In genomic region chr1:34188985-34189384, GRCh38 we compare ENCODE assay signal across 29 cellular contexts. TPM values are rescaled to one million over a fixed set of nuclear protein-coding genes. Genes with fewer than 3 reads are reported as not detected.
DNase-seq lines count a peak whose midpoint lies in the region; ATAC-seq, FAIRE-seq and TF ChIP-seq lines count a peak whose summit lies in the region.
"Had no signal": no experiment of that assay in that cellular context is flagged by ENCODE, and none has a peak within 500 bp of the region (broad histone marks: within the 10 kb centered on the region; RNA-seq: fewer than 3 reads in every experiment).

No MANE protein-coding gene starts in this region.

- H3K27me3 ChIP-seq in Karpas-422 (ENCODE audit: low read length): no peaks in the 10 kb centered on the region
- H3K27me3 ChIP-seq in iPS-20b (ENCODE audit: insufficient read depth, low read length): no peaks in the 10 kb centered on the region
- H3K27me3 ChIP-seq: Peyer's patch had no signal

- DNase-seq in Karpas-422 (no peak), urothelium cell line (ENCODE audit: low spot score) (no peak), NCI-H1694 (lab: John Stamatoyannopoulos, UW) (no peak), SHP77 treated with DMSO at 0.1 percent for 48 hours (lab: John Stamatoyannopoulos, UW) (no peak)
- DNase-seq: AML-193; C1 segment of cervical spinal cord; Caco-2; CD8-positive, alpha-beta T cell; DMS79 treated with DMSO at 0.1 percent for 48 hours; NCI-H1105; NCI-H1436 treated with DMSO at 0.1 percent for 48 hours; NCI-H1930; NCI-H2107; NCI-H774; OCI-M1; Peyer's patch; SIG-M5 had no signal

- H3K9me2 ChIP-seq in Karpas-422 (replicated peaks; ENCODE audit: insufficient read depth, low read length): no peaks in the 10 kb centered on the region

- no peaks in the 10 kb centered on the region for H3K79me2 ChIP-seq in Karpas-422 (ENCODE audit: low read length)

- peak; percentile 95 for FAIRE-seq in urothelium cell line (lab: Jason Lieb, UNC)
- FAIRE-seq: A549, GM12892, GM19239, K562 had no signal

- no peak overlapping the region for H3K9ac ChIP-seq in Karpas-422 (ENCODE audit: low read length)
- H3K9ac ChIP-seq in iPS-20b (ENCODE audit: low read depth, low read length): peak overlapping the region; percentile 38; the same call in 1 of the 2 replicates

- TF ChIP-seq CTCF in HEK293 (tag by site-specific recombination; IDR thresholded peaks at IDR 0.05): no peak

- CTCF ChIA-PET in HEK293 (lab: Yijun Ruan, JAX): interaction anchor here (0.7 kb wide), 1 partner anchor 20 kb away, joined by 3 read pairs; no protein-coding TSS in a partner anchor

- H3K4me3 ChIP-seq in HEK293 (ENCODE audit: low read depth, low read length) (no peak overlapping the region), Karpas-422 (ENCODE audit: low read length) (no peak overlapping the region; the same call in 1 of the 2 replicates), iPS-20b (ENCODE audit: low read length) (peak overlapping the region; percentile 37)
- H3K4me3 ChIP-seq: A549, HAP-1, K562, Peyer's patch, SK-N-MC had no signal

- H3K36me3 ChIP-seq in HEK293 (ENCODE audit: control insufficient read depth in 2 of 2, insufficient read depth in 1 of 2, low read length in 2 of 2) (no peaks in the 10 kb centered on the region), Karpas-422 (ENCODE audit: insufficient read depth, low read length) (no peaks in the 10 kb centered on the region; the same call in 1 of the 2 replicates), iPS-20b (ENCODE audit: insufficient read depth, low read depth, low read length) (no peaks in the 10 kb centered on the region)
- H3K36me3 ChIP-seq: HAP-1, Peyer's patch had no signal

- H3K27ac ChIP-seq in HEK293 (ENCODE audit: extremely low read depth, low read depth, low read length) (no peak overlapping the region), Karpas-422 (ENCODE audit: low read length) (no peak overlapping the region), iPS-20b (ENCODE audit: low read length) (no peak overlapping the region)
- H3K27ac ChIP-seq: A549, Peyer's patch, SK-N-MC had no signal

- no peak for ATAC-seq in GM21786 (IDR thresholded peaks at IDR 0.05; ENCODE audit: unreplicated experiment)
- ATAC-seq: A549; CD8-positive, alpha-beta T cell; K562 had no signal

- H3K9me3 ChIP-seq in HEK293 (ENCODE audit: control insufficient read depth, insufficient read depth, low read depth, low read length) (no peaks in the 10 kb centered on the region), Karpas-422 (ENCODE audit: low read length) (peaks cover 8% of the 10 kb centered on the region), iPS-20b (ENCODE audit: insufficient read depth, low read depth, low read length) (peaks cover 9% of the 10 kb centered on the region)
- H3K9me3 ChIP-seq: A549, Caco-2, HAP-1 had no signal

- H3K4me1 ChIP-seq in HEK293 (ENCODE audit: control insufficient read depth, insufficient read depth, low read length) (no peaks in the 10 kb centered on the region), Karpas-422 (ENCODE audit: low read length) (peaks cover 16% of the 10 kb centered on the region), iPS-20b (ENCODE audit: insufficient read depth, low read length) (peaks cover 28% of the 10 kb centered on the region)
- H3K4me1 ChIP-seq: A549, Caco-2, HAP-1, Peyer's patch had no signal

- H3K4me2 ChIP-seq in Karpas-422 (ENCODE audit: low read depth, low read length, poor library complexity, severe bottlenecking): peak overlapping the region; percentile 49
- H3K4me2 ChIP-seq: A549 had no signal

- H4K20me1 ChIP-seq in Karpas-422 (ENCODE audit: insufficient read depth, low read depth, low read length): no peaks in the 10 kb centered on the region

- H2AFZ ChIP-seq in Karpas-422 (ENCODE audit: low read length): no peak overlapping the region

- POLR2A ChIA-PET in HEK293 (lab: Yijun Ruan, JAX): no interaction called here

TF ChIP-seq in HEK293, 187 proteins besides CTCF, POLR2A, EP300 and RAD21 (continues in another document):
- TF ChIP-seq ATF2 (tag by site-specific recombination; IDR thresholded peaks at IDR 0.05; ENCODE audit: low read depth) (no peak), MYNN (tag by site-specific recombination; IDR thresholded peaks at IDR 0.05; ENCODE audit: borderline replicate concordance) (no peak), ZNF488 (tag by site-specific recombination; IDR thresholded peaks at IDR 0.05) (no peak), ZNF513 (tag by site-specific recombination; IDR thresholded peaks at IDR 0.05) (no peak), PRDM10 (tag by site-specific recombination; IDR thresholded peaks at IDR 0.05) (no peak), ZSCAN4 (tag by site-specific recombination; IDR thresholded peaks at IDR 0.05) (peak; percentile 80), ZNF394 (tag by site-specific recombination; IDR thresholded peaks at IDR 0.05; ENCODE audit: borderline replicate concordance) (no peak), GLIS1 (tag by site-specific recombination; IDR thresholded peaks at IDR 0.05) (no peak), KLF10 (tag by site-specific recombination; IDR thresholded peaks at IDR 0.05) (no peak), SALL2 (tag by site-specific recombination; IDR thresholded peaks at IDR 0.05; ENCODE audit: borderline replicate concordance) (no peak), ZNF747 (tag by site-specific recombination; IDR thresholded peaks at IDR 0.05) (no peak), ZNF610 (tag by site-specific recombination; IDR thresholded peaks at IDR 0.05; ENCODE audit: borderline replicate concordance) (no peak), ZFHX2 (tag by site-specific recombination; conservative IDR thresholded peaks at IDR 0.05) (no peak)

RNA-seq across cellular contexts. Expression of gene C1orf94, which starts 12.3 kb away (rescaled TPM):
- not detected in 2 replicates for total RNA-seq in Karpas-422 (2014; rRNA removed; shearing (Covaris generic); ENCODE audit: low replicate concordance)
- total RNA-seq: Caco-2; CD8-positive, alpha-beta T cell; K562; LHCN-M2; MCF 10A; Peyer's patch; T-helper 1 cell treated with Interleukin-12 subunit alpha and Interleukin-12 subunit beta and Interleukin-4 antibody, amounts not matched to agents 30 ng/mL and 1 ng/mL, for 36 hours had no signal

RNA-seq across cellular contexts. Expression of gene CSMD2, which starts 24.0 kb away (rescaled TPM):
- 0.07 and 0.19 TPM in 2 replicates for total RNA-seq in Karpas-422 (2014; rRNA removed; shearing (Covaris generic); ENCODE audit: low replicate concordance)
- total RNA-seq: Caco-2; CD8-positive, alpha-beta T cell; K562; LHCN-M2; MCF 10A; T-helper 1 cell treated with Interleukin-12 subunit alpha and Interleukin-12 subunit beta and Interleukin-4 antibody, amounts not matched to agents 30 ng/mL and 1 ng/mL, for 36 hours had no signal
